ENCODE assay signal across 12 cellular contexts in the genomic region with DNA sequence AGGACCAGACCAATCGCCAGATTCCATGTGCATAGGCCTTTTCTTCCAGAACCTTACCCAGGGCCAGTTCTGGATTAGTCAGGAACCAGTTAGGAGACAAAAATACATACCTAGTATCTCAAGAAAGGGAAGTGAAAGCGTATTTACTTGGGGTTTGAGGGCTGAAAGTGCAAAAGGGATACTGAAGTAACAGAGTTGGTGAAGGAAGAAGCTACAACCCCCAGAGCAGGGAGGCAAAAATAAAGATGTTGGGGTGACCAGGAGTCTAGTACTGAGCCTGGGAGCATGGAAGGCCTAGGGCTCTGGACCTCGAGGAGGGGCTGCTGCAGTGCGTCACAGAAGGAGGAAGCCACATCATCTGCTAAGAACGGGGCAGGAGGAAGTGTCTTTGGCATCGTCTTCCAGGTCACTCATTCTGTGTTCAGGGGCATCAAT. TPM values are rescaled to one million over a fixed set of nuclear protein-coding genes. Genes with fewer than 3 reads are reported as not detected.
DNase-seq lines count a peak whose midpoint lies in the region; ATAC-seq lines count a peak whose summit lies in the region.
"Had no signal": no experiment of that assay in that cellular context is flagged by ENCODE, and none has a peak within 500 bp of the region (broad histone marks: within the 10 kb centered on the region; RNA-seq: fewer than 3 reads in every experiment).

No MANE protein-coding gene starts in this region.

- CTCF ChIA-PET in activated CD4-positive, alpha-beta memory T cell treated with anti-CD3 and anti-CD28 coated beads, Interleukin-2, amount 10 ng/mL, durations not matched to agents 7 days and 5 days (lab: Charles Lee), result interaction anchor here (1.1 to 1.6 kb wide), 2 partner anchors 16 to 25 kb away, joined by 3 to 6 read pairs; no protein-coding TSS in a partner anchor

- no peaks in the 10 kb centered on the region for H3K27me3 Mint-ChIP-seq in activated naive CD4-positive, alpha-beta T cell treated with anti-CD3 and anti-CD28 coated beads, Interleukin-2, amount 50 U/mL, for 24 hours
- H3K27me3 Mint-ChIP-seq in activated CD4-positive, alpha-beta memory T cell treated with anti-CD3 and anti-CD28 coated beads, Interleukin-2, amount 10 ng/mL, durations not matched to agents 7 days and 5 days, result no peaks in the 10 kb centered on the region
- no peaks in the 10 kb centered on the region for H3K27me3 Mint-ChIP-seq in stimulated activated naive CD8-positive, alpha-beta T cell treated with anti-CD3 and anti-CD28 coated beads, Interleukin-15, amount 100 ng/mL, for 72 hours

- no peaks in the 10 kb centered on the region for H3K36me3 Mint-ChIP-seq in activated naive CD4-positive, alpha-beta T cell treated with anti-CD3 and anti-CD28 coated beads, Interleukin-2, amount 50 U/mL, for 24 hours
- H3K36me3 Mint-ChIP-seq in activated CD4-positive, alpha-beta memory T cell treated with anti-CD3 and anti-CD28 coated beads, Interleukin-2, amount 10 ng/mL, durations not matched to agents 7 days and 5 days (ENCODE audit: low read depth), result no peaks in the 10 kb centered on the region

- ATAC-seq in HG03108 (IDR thresholded peaks at IDR 0.05; ENCODE audit: unreplicated experiment) (peak; percentile 86), HG03521 (IDR thresholded peaks at IDR 0.05; ENCODE audit: unreplicated experiment) (no peak)
- ATAC-seq in stimulated activated naive CD8-positive, alpha-beta T cell treated with anti-CD3 and anti-CD28 coated beads, Interleukin-15, amount 100 ng/mL, for 72 hours, result no peak

- POLR2A ChIA-PET in activated CD4-positive, alpha-beta memory T cell treated with anti-CD3 and anti-CD28 coated beads, Interleukin-2, amount 10 ng/mL, durations not matched to agents 7 days and 5 days (lab: Charles Lee), result no interaction called here

- H3K9me3 Mint-ChIP-seq in activated naive CD4-positive, alpha-beta T cell treated with anti-CD3 and anti-CD28 coated beads, Interleukin-2, amount 50 U/mL, for 24 hours, result no peaks in the 10 kb centered on the region
- H3K9me3 Mint-ChIP-seq in activated CD4-positive, alpha-beta memory T cell treated with anti-CD3 and anti-CD28 coated beads, Interleukin-2, amount 10 ng/mL, durations not matched to agents 7 days and 5 days, result no peaks in the 10 kb centered on the region
- no peaks in the 10 kb centered on the region for H3K9me3 Mint-ChIP-seq in stimulated activated naive CD8-positive, alpha-beta T cell treated with anti-CD3 and anti-CD28 coated beads, Interleukin-15, amount 100 ng/mL, for 72 hours

- peak overlapping the region; percentile 83 for H3K27ac Mint-ChIP-seq in activated naive CD4-positive, alpha-beta T cell treated with anti-CD3 and anti-CD28 coated beads, Interleukin-2, amount 50 U/mL, for 24 hours
- peak overlapping the region; percentile 75 for H3K27ac Mint-ChIP-seq in activated CD4-positive, alpha-beta memory T cell treated with anti-CD3 and anti-CD28 coated beads, Interleukin-2, amount 10 ng/mL, durations not matched to agents 7 days and 5 days
- peak overlapping the region; percentile 69 to 83 for H3K27ac Mint-ChIP-seq in stimulated activated naive CD8-positive, alpha-beta T cell treated with anti-CD3 and anti-CD28 coated beads, Interleukin-15, amount 100 ng/mL, for 72 hours

- H3K4me3 Mint-ChIP-seq in activated naive CD4-positive, alpha-beta T cell treated with anti-CD3 and anti-CD28 coated beads, Interleukin-2, amount 50 U/mL, for 24 hours, result no peak overlapping the region
- H3K4me3 Mint-ChIP-seq in activated CD4-positive, alpha-beta memory T cell treated with anti-CD3 and anti-CD28 coated beads, Interleukin-2, amount 10 ng/mL, durations not matched to agents 7 days and 5 days, result no peak overlapping the region
- H3K4me3 Mint-ChIP-seq in stimulated activated naive CD8-positive, alpha-beta T cell treated with anti-CD3 and anti-CD28 coated beads, Interleukin-15, amount 100 ng/mL, for 72 hours, result peak overlapping the region; percentile 67 to 70

- DNase-seq in activated naive CD4-positive, alpha-beta T cell treated with anti-CD3 and anti-CD28 coated beads, Interleukin-2, amount 50 U/mL, for 16 hours, result no peak
- no peak for DNase-seq in activated CD4-positive, alpha-beta memory T cell treated with anti-CD3 and anti-CD28 coated beads, Interleukin-2, amount 10 ng/mL, durations not matched to agents 7 days and 5 days
- DNase-seq in stimulated activated naive CD8-positive, alpha-beta T cell treated with anti-CD3 and anti-CD28 coated beads, Interleukin-15, amount 100 ng/mL, for 72 hours, result no peak
- no peak for DNase-seq in D341Med (ENCODE audit: low spot score)
- no peak for DNase-seq in HPDE6-E6E7 (ENCODE audit: extremely low spot score)
- DNase-seq: activated gamma-delta T cell treated with Interleukin-2 at 50 U/mL for 16 hours, NCI-H1105 treated with DMSO at 0.1 percent for 48 hours, occipital lobe had no signal

- peaks cover 30% of the 10 kb centered on the region for H3K4me1 Mint-ChIP-seq in activated naive CD4-positive, alpha-beta T cell treated with anti-CD3 and anti-CD28 coated beads, Interleukin-2, amount 50 U/mL, for 24 hours
- peaks cover 19% of the 10 kb centered on the region for H3K4me1 Mint-ChIP-seq in activated CD4-positive, alpha-beta memory T cell treated with anti-CD3 and anti-CD28 coated beads, Interleukin-2, amount 10 ng/mL, durations not matched to agents 7 days and 5 days
- H3K4me1 Mint-ChIP-seq in stimulated activated naive CD8-positive, alpha-beta T cell treated with anti-CD3 and anti-CD28 coated beads, Interleukin-15, amount 100 ng/mL, for 72 hours, result peaks cover 37% of the 10 kb centered on the region

RNA-seq across cellular contexts. Expression of a gene that starts 38.3 kb away (rescaled TPM):
- total RNA-seq in activated CD4-positive, alpha-beta memory T cell treated with anti-CD3 and anti-CD28 coated beads, Interleukin-2, amount 10 ng/mL, durations not matched to agents 7 days and 5 days, result 1 to 10 TPM in 1 of 2 experiments, under 1 TPM in 1; 0.85 to 2.0 TPM
- total RNA-seq: SJSA1 had no signal

RNA-seq across cellular contexts. Expression of a gene that starts 38.9 kb away (rescaled TPM):
- not detected for total RNA-seq in activated CD4-positive, alpha-beta memory T cell treated with anti-CD3 and anti-CD28 coated beads, Interleukin-2, amount 10 ng/mL, durations not matched to agents 7 days and 5 days
- total RNA-seq: occipital lobe, SJSA1 had no signal

RNA-seq across cellular contexts. Expression of a gene that starts 40.6 kb away (rescaled TPM):
- total RNA-seq in activated CD4-positive, alpha-beta memory T cell treated with anti-CD3 and anti-CD28 coated beads, Interleukin-2, amount 10 ng/mL, durations not matched to agents 7 days and 5 days, result 1,000 to 10,000 TPM; 1,571 to 1,579 TPM

RNA-seq across cellular contexts. Expression of a gene that starts 45.2 kb away (rescaled TPM):
- total RNA-seq in activated CD4-positive, alpha-beta memory T cell treated with anti-CD3 and anti-CD28 coated beads, Interleukin-2, amount 10 ng/mL, durations not matched to agents 7 days and 5 days, result 10 to 100 TPM; 65.5 to 66.0 TPM

Comparison
In these comparisons a context has a peak if more than half of its experiments do, and no peak if none do; other contexts are left out.
1. H3K4me3 Mint-ChIP-seq: peak in stimulated activated naive CD8-positive, alpha-beta T cell treated with anti-CD3 and anti-CD28 coated beads, Interleukin-15, amount 100 ng/mL, for 72 hours (2 of 2); none in activated naive CD4-positive, alpha-beta T cell treated with anti-CD3 and anti-CD28 coated beads, Interleukin-2, amount 50 U/mL, for 24 hours (single experiment) and activated CD4-positive, alpha-beta memory T cell treated with anti-CD3 and anti-CD28 coated beads, Interleukin-2, amount 10 ng/mL, durations not matched to agents 7 days and 5 days (single experiment).
2. Peak in every context shown above with its lines, with median percentiles within 50 percentile points of each other: H3K27ac Mint-ChIP-seq.